14 cellular contexts compared by ENCODE assay signal in the genomic region with DNA sequence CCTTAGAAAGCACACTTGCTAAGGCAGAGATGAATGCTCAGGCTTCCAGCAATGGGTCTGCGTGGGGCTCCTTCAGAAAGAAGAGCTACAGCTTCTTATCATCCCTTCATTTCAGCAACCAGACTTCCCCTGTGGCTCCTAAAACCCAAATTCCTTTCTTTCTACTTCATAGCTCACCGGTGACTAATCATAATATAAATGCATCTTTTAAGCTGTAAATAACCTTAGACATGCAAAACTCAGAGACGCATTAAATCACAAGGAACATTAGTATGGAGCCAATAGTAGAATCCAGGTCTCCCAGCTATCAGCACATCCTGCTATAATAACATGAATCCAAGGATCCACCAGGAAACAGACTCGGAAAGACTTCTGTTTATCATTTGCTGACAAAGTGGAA.
A peak's percentile ranks its signal among the peaks of the same experiment; 100 is the strongest.
DNase-seq lines count a peak whose midpoint lies in the region; ATAC-seq, FAIRE-seq and TF ChIP-seq lines count a peak whose summit lies in the region.
"Had no signal": no experiment of that assay in that cellular context is flagged by ENCODE, and none has a peak within 500 bp of the region (broad histone marks: within the 10 kb centered on the region; RNA-seq: fewer than 3 reads in every experiment).

No MANE protein-coding gene starts in this region.

- H3K27ac ChIP-seq in fibroblast of lung (ENCODE audit: insufficient read depth, low read length) (no peak overlapping the region), SJCRH30 (no peak overlapping the region)
- H3K27ac ChIP-seq: KMS-11, prostate gland had no signal

- peaks cover 3% of the 10 kb centered on the region for H3K36me3 Mint-ChIP-seq in osteocyte (ENCODE audit: unreplicated experiment)

- H3K4me3 ChIP-seq in fibroblast of lung (replicated peaks in 1 of 4; ENCODE audit: control extremely low read depth in 1 of 4, insufficient read depth in 1 of 4, low read depth in 3 of 4, low read length in 4 of 4) (no peak overlapping the region), SJCRH30 (no peak overlapping the region)
- H3K4me3 ChIP-seq: prostate gland had no signal

- H3K79me2 ChIP-seq in fibroblast of lung (ENCODE audit: control insufficient read depth, insufficient read depth, low read length) = no peaks in the 10 kb centered on the region

- no peak for TF ChIP-seq CTCF in fibroblast of lung (conservative IDR thresholded peaks at IDR 0.05 in 1 of 2, IDR thresholded peaks at IDR 0.05 in 1 of 2; ENCODE audit: low read depth in 1 of 2, low read length in 2 of 2)
- TF ChIP-seq CTCF in osteocyte (IDR thresholded peaks at IDR 0.05) = no peak

- no peak overlapping the region for H3K9ac ChIP-seq in fibroblast of lung (ENCODE audit: insufficient read depth, low read length)
- H3K9ac ChIP-seq: KMS-11 had no signal

- H3K36me3 ChIP-seq in fibroblast of lung (ENCODE audit: control insufficient read depth, insufficient read depth, low read length) = no peaks in the 10 kb centered on the region
- H3K36me3 ChIP-seq in SJCRH30 = no peaks in the 10 kb centered on the region
- H3K36me3 ChIP-seq: prostate gland had no signal

- no peak overlapping the region for H3K27ac Mint-ChIP-seq in osteocyte (ENCODE audit: unreplicated experiment)

- no peak overlapping the region for H3K4me2 ChIP-seq in fibroblast of lung (ENCODE audit: extremely low read depth, insufficient read depth, low read length)
- H3K4me2 ChIP-seq: KMS-11 had no signal

- H3K27me3 ChIP-seq in fibroblast of lung (ENCODE audit: control insufficient read depth, insufficient read depth, low read length) = no peaks in the 10 kb centered on the region
- H3K27me3 ChIP-seq in SJCRH30 = no peaks in the 10 kb centered on the region

- no peak overlapping the region for H3K4me3 Mint-ChIP-seq in osteocyte (ENCODE audit: unreplicated experiment)

- peak; percentile 80 for DNase-seq in EL
- DNase-seq in RCC 7860 (ENCODE audit: low spot score) = peak; percentile 9
- DNase-seq in fibroblast of lung (ENCODE audit: low read depth in 2 of 2) = peak; percentile 39 to 83
- peak; percentile 89 for DNase-seq in pulmonary artery endothelial cell (ENCODE audit: low read depth, low spot score)
- DNase-seq in SJCRH30 = no peak
- no peak for DNase-seq in osteocyte (ENCODE audit: extremely low spot score, unreplicated experiment)
- DNase-seq in occipital lobe (lab: John Stamatoyannopoulos, UW) = no peak
- DNase-seq: activated CD4-positive, CD25-positive, alpha-beta regulatory T cell; amygdala; Caco-2; effector CD8-positive, alpha-beta T cell had no signal

- no peak for ATAC-seq in HG03135 (IDR thresholded peaks at IDR 0.05; ENCODE audit: unreplicated experiment)

- H3K9me3 Mint-ChIP-seq in osteocyte (ENCODE audit: unreplicated experiment) = peaks cover 13% of the 10 kb centered on the region

- H3K27me3 Mint-ChIP-seq in osteocyte (ENCODE audit: unreplicated experiment) = no peaks in the 10 kb centered on the region

- peaks cover 3% of the 10 kb centered on the region for H3K4me1 Mint-ChIP-seq in osteocyte (ENCODE audit: unreplicated experiment)

- no peaks in the 10 kb centered on the region for H3K9me3 ChIP-seq in fibroblast of lung (ENCODE audit: control insufficient read depth, insufficient read depth, low read depth, low read length)
- no peaks in the 10 kb centered on the region; the same call in 1 of the 2 replicates for H3K9me3 ChIP-seq in SJCRH30 (replicated peaks)
- H3K9me3 ChIP-seq: Caco-2, prostate gland had no signal

- no peaks in the 10 kb centered on the region for H3K4me1 ChIP-seq in fibroblast of lung (ENCODE audit: control insufficient read depth, extremely low read depth, insufficient read depth, low read length)
- peaks cover 14% of the 10 kb centered on the region; the same call in 1 of the 2 replicates for H3K4me1 ChIP-seq in SJCRH30
- H3K4me1 ChIP-seq: Caco-2, prostate gland had no signal

- no peak for FAIRE-seq in RCC 7860 (lab: Jason Lieb, UNC)

- H4K20me1 ChIP-seq in fibroblast of lung (ENCODE audit: control insufficient read depth, extremely low read depth, insufficient read depth, low read length) = no peaks in the 10 kb centered on the region

- no peak overlapping the region for H2AFZ ChIP-seq in fibroblast of lung (ENCODE audit: low read length)

Comparison
In these comparisons a context has a peak if more than half of its experiments do, and no peak if none do; other contexts are left out.
1. DNase-seq: peak in EL (single experiment), RCC 7860 (single experiment), fibroblast of lung (2 of 2) and pulmonary artery endothelial cell (single experiment); none in SJCRH30 (0 of 2), osteocyte (single experiment) and occipital lobe (single experiment).